ENCODE assay signal across 18 cellular contexts in the genomic region with DNA sequence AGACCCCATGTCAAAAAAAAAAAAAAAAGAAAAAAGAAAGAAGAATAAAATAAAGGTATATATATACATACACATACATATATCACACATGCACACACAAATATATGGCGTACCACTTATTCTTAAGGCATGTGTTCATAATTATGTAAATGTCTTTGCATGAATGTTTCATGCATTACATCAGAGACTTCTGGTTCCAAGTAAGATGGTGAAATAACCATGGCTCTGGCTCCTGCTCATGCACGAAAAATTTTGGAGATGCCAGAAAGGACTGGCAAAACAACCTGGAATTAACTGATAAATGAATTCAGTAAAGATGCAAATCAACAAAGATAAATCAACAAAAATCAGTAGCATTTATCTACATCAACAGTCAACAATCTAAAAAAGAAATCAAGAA. TPM values are rescaled to one million over a fixed set of nuclear protein-coding genes. Genes with fewer than 3 reads are reported as not detected.
"Had no signal": no experiment of that assay in that cellular context is flagged by ENCODE, and none has a peak within 500 bp of the region (broad histone marks: within the 10 kb centered on the region; RNA-seq: fewer than 3 reads in every experiment).

No MANE protein-coding gene starts in this region.

- H3K4me3 ChIP-seq: esophagus squamous epithelium, gastroesophageal sphincter, lung, neural progenitor cell, ovary, spleen, upper lobe of left lung had no signal

- H3K9me3 ChIP-seq: esophagus squamous epithelium, gastroesophageal sphincter, ovary, spleen, upper lobe of left lung had no signal

- H3K4me2 ChIP-seq: neural progenitor cell had no signal

- H3K27ac ChIP-seq: esophagus squamous epithelium, gastroesophageal sphincter, neural progenitor cell, ovary, spleen, upper lobe of left lung had no signal

- ATAC-seq: activated CD4-positive, CD25-positive, alpha-beta regulatory T cell treated with anti-CD3 and anti-CD28 coated beads, Interleukin-2, amount 50 U/mL, for 24 hours; gastroesophageal sphincter; sciatic nerve; stimulated activated naive CD8-positive, alpha-beta T cell treated with anti-CD3 and anti-CD28 coated beads, Interleukin-15, amount 100 ng/mL, for 72 hours had no signal

- H2AFZ ChIP-seq: neural progenitor cell had no signal

- H3K27me3 ChIP-seq: esophagus squamous epithelium, gastroesophageal sphincter, neural progenitor cell, ovary, spleen, upper lobe of left lung had no signal

- H3K36me3 ChIP-seq: esophagus squamous epithelium, gastroesophageal sphincter, neural progenitor cell, ovary, spleen, upper lobe of left lung had no signal

- DNase-seq: activated CD4-positive, alpha-beta T cell treated with anti-CD3 and anti-CD28 coated beads, Interleukin-2, amount 50 U/mL, for 1 hour; esophagus squamous epithelium; islet precursor cell; naive B cell; ovary; spleen; stimulated activated CD4-positive, alpha-beta T cell treated with anti-CD3 and anti-CD28 coated beads, Interleukin-1b, Interleukin-23, amount 100 ng/mL, for 48 hours; stimulated activated naive CD8-positive, alpha-beta T cell treated with anti-CD3 and anti-CD28 coated beads, Interleukin-15, amount 100 ng/mL, for 72 hours; T-helper 1 cell; T1000; upper lobe of left lung had no signal

- H3K9ac ChIP-seq: neural progenitor cell had no signal

- H3K4me1 ChIP-seq: esophagus squamous epithelium, gastroesophageal sphincter, neural progenitor cell, spleen, upper lobe of left lung had no signal

RNA-seq across cellular contexts. Expression of gene FHIP1A, which starts 19.7 kb away (rescaled TPM):
- total RNA-seq: activated CD8-positive, alpha-beta memory T cell treated with anti-CD3 and anti-CD28 coated beads for 36 hours; activated T-helper 1 cell treated with anti-CD3 and anti-CD28 coated beads, Interleukin-12 subunit alpha, Interleukin-12 subunit beta, Interleukin-2, Interleukin-4 antibody, amounts not matched to agents 30 ng/mL and 10 ng/mL and 1 ng/mL, durations not matched to agents 14 hours and 24 hours and 36 hours had no signal
